24 cellular contexts compared by ENCODE assay signal in the genomic region with DNA sequence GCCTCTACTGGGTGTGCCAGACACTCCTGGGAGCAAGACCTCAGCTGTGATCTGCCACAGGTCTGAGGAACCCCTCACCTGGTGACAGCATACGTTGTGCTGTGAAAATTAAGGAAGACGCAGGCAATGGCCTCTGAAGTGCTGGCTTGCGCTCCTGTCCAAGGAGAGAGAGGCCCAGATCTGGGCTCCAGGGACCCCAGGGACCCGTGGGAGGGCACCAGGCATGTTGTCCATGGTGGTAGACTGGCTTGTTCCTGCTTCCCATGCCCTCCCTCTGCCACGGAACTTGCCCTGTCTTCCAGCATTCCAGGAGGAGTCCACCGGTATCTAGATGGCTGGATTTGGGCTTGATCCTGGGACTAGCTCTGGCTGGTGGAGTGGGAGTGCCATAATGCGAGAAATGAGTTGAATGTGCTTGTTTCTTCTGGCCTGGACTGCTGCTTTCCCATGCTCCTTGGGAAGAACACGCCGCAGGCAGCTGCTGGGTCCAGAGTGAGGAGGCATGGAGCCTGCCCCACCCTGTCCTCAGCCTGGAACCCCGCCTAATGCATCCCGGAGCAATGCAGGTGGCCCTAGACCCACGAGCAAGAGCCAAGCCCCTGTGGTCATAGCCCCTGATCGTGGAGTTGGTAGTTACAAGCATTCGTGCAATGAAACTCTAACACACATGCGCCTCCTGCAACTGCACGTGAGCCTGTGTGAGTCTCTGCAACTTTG.
DNase-seq lines count a peak whose midpoint lies in the region; ATAC-seq, FAIRE-seq and TF ChIP-seq lines count a peak whose summit lies in the region.
"Had no signal": no experiment of that assay in that cellular context is flagged by ENCODE, and none has a peak within 500 bp of the region (broad histone marks: within the 10 kb centered on the region; RNA-seq: fewer than 3 reads in every experiment).

No MANE protein-coding gene starts in this region.

- H3K4ac ChIP-seq in H1 (replicated peaks; ENCODE audit: insufficient read length, low read depth, low read length), result no peak overlapping the region

- no peak overlapping the region for H2BK120ac ChIP-seq in H1 (replicated peaks; ENCODE audit: low read depth, low read length)

- no peak overlapping the region for H3K4me2 ChIP-seq in H1 (ENCODE audit: insufficient read depth in 1 of 2, low read depth in 2 of 2, low read length in 2 of 2)
- H3K4me2 ChIP-seq: A549; BLaER1 treated with 17β-estradiol and CSF1 and Interleukin-3, amounts not matched to agents 10 nM and 100 nM had no signal

- no peak for TF ChIP-seq POLR2A in heart left ventricle (IDR thresholded peaks at IDR 0.05)
- no peak for TF ChIP-seq POLR2A in H1 (IDR thresholded peaks at IDR 0.05; ENCODE audit: control extremely low read depth in 1 of 2, low read depth in 2 of 2, low read length in 2 of 2)

- H3K9me3 ChIP-seq in right atrium auricular region (no peaks in the 10 kb centered on the region), heart left ventricle (no peaks in the 10 kb centered on the region), H1 (ENCODE audit: insufficient read depth in 2 of 2, low read depth in 1 of 2, low read length in 1 of 2) (no peaks in the 10 kb centered on the region)
- H3K9me3 ChIP-seq: A549; BLaER1 treated with 17β-estradiol and CSF1 and Interleukin-3, amounts not matched to agents 10 nM and 100 nM; SJCRH30 had no signal

- TF ChIP-seq CTCF in right atrium auricular region (IDR thresholded peaks at IDR 0.05) (no peak), heart left ventricle (IDR thresholded peaks at IDR 0.05) (no peak), H1 (IDR thresholded peaks at IDR 0.05; ENCODE audit: control extremely low read depth in 1 of 3, insufficient read depth in 1 of 3, low read depth in 1 of 3, low read length in 3 of 3) (no peak)

- POLR2A ChIA-PET in H1 (lab: Charles Lee; ENCODE audit: partially characterized antibody), result no interaction called here

- H3K4me1 ChIP-seq in right atrium auricular region (no peaks in the 10 kb centered on the region), heart left ventricle (no peaks in the 10 kb centered on the region), H1 (replicated peaks in 1 of 4; ENCODE audit: control insufficient read depth in 3 of 4, insufficient read depth in 4 of 4, low read length in 3 of 4) (no peaks in the 10 kb centered on the region; a peak in 1 of 7 replicates)
- H3K4me1 ChIP-seq: A549, SJCRH30 had no signal

- H4K8ac ChIP-seq in H1 (ENCODE audit: extremely low read depth, insufficient read depth, low read length), result no peak overlapping the region

- CTCF ChIA-PET in H1 (lab: Charles Lee; ENCODE audit: partially characterized antibody), result interaction anchor here (2.7 kb wide), 1 partner anchor 36 kb away, joined by 9 read pairs; no protein-coding TSS in a partner anchor

- no peak overlapping the region for H3K56ac ChIP-seq in H1 (replicated peaks; ENCODE audit: insufficient read length, low read depth, low read length)

- H3K4me3 ChIP-seq in right atrium auricular region (no peak overlapping the region), heart left ventricle (no peak overlapping the region), H1 (ENCODE audit: extremely low read depth in 1 of 4, insufficient read depth in 2 of 4, low read depth in 3 of 4, low read length in 4 of 4) (no peak overlapping the region)
- H3K4me3 ChIP-seq: A549; BLaER1 treated with 17β-estradiol and CSF1 and Interleukin-3, amounts not matched to agents 10 nM and 100 nM; GM12878; SJCRH30 had no signal

- DNase-seq in right atrium auricular region (ENCODE audit: low spot score) (peak; percentile 43), heart left ventricle (no peak), H1 (ENCODE audit: low read depth in 1 of 2, low spot score in 2 of 2) (no peak), posterior vena cava (ENCODE audit: low spot score) (peak; percentile 61), cerebellar cortex (ENCODE audit: low spot score) (no peak)
- no peak for DNase-seq in stimulated activated CD4-positive, alpha-beta T cell treated with anti-CD3 and anti-CD28 coated beads, Interleukin-15, amount 100 ng/mL, for 24 hours
- DNase-seq: AML-193; CD4-positive, alpha-beta T cell; GOT3; NCI-H1048; NCI-H1417; NCI-H187; NCI-H446; NCI-H524 treated with DMSO at 0.1 percent for 48 hours; NCI-H774; SJCRH30 had no signal

- H3K27me3 ChIP-seq in right atrium auricular region, result no peaks in the 10 kb centered on the region
- H3K27me3 ChIP-seq in heart left ventricle, result peaks cover 0 to 36% (median 7%) of the 10 kb centered on the region in 9 donors
- H3K27me3 ChIP-seq in H1 (replicated peaks in 1 of 4; ENCODE audit: control insufficient read depth in 3 of 4, extremely low read depth in 1 of 4, insufficient read depth in 3 of 4, low read length in 3 of 4), result no peaks in the 10 kb centered on the region
- H3K27me3 ChIP-seq: SJCRH30 had no signal

- no peak overlapping the region for H2BK12ac ChIP-seq in H1 (ENCODE audit: low read depth, low read length)

- H3K23me2 ChIP-seq in H1 (ENCODE audit: low read depth, low read length), result peaks cover 5% of the 10 kb centered on the region; the same call in 1 of the 2 replicates

- no peak overlapping the region for H3K23ac ChIP-seq in H1 (ENCODE audit: insufficient read length)

- H3K14ac ChIP-seq in H1 (ENCODE audit: insufficient read length), result no peak overlapping the region

- peaks cover 0 to 4% of the 10 kb centered on the region in 2 experiments for H4K20me1 ChIP-seq in H1 (replicated peaks in 1 of 2; ENCODE audit: control insufficient read depth in 1 of 2, insufficient read depth in 2 of 2, low read length in 2 of 2)

- H3K27ac ChIP-seq in right atrium auricular region, result no peak overlapping the region
- H3K27ac ChIP-seq in heart left ventricle, result no peak overlapping the region
- H3K27ac ChIP-seq in H1 (ENCODE audit: low read depth, low read length), result no peak overlapping the region
- H3K27ac ChIP-seq: A549; BLaER1 treated with 17β-estradiol and CSF1 and Interleukin-3, amounts not matched to agents 10 nM and 100 nM; HL-60; SJCRH30 had no signal

- H3K79me2 ChIP-seq in H1 (ENCODE audit: control insufficient read depth in 1 of 2, insufficient read depth in 2 of 2, low read length in 2 of 2), result no peaks in the 10 kb centered on the region

- H2BK5ac ChIP-seq in H1 (ENCODE audit: low read depth, low read length), result no peak overlapping the region

- FAIRE-seq in H1 (lab: Jason Lieb, UNC), result no peak
- FAIRE-seq: A549, D721Med, GM12878, RCC 7860 had no signal

- peak overlapping the region; percentile 40; the same call in 1 of the 2 replicates for H2AK5ac ChIP-seq in H1 (ENCODE audit: low read depth, low read length)

- no peak overlapping the region for H4K5ac ChIP-seq in H1 (ENCODE audit: insufficient read length, low read depth, low read length)

- H3K9ac ChIP-seq in H1 (replicated peaks in 1 of 4; ENCODE audit: extremely low read depth in 1 of 4, low read depth in 3 of 4, low read length in 3 of 4), result no peak overlapping the region
- H3K9ac ChIP-seq: BLaER1 treated with 17β-estradiol and CSF1 and Interleukin-3, amounts not matched to agents 10 nM and 100 nM had no signal

- no peak overlapping the region for H2BK15ac ChIP-seq in H1 (ENCODE audit: low read length)

- H3K18ac ChIP-seq in H1 (ENCODE audit: extremely low read depth, low read length), result 0 out of 2 replicates have a peak overlapping the region, but pooled peaks have one; percentile 60

- H2AFZ ChIP-seq in H1 (ENCODE audit: low read length), result no peak overlapping the region

- TF ChIP-seq EP300 in H1 (IDR thresholded peaks at IDR 0.05; ENCODE audit: borderline replicate concordance in 1 of 2, low read depth in 2 of 2, low read length in 2 of 2), result no peak

- no peak overlapping the region for H2BK20ac ChIP-seq in H1 (ENCODE audit: low read length)

- H4K91ac ChIP-seq in H1 (replicated peaks; ENCODE audit: insufficient read length, low read length), result no peak overlapping the region

- H3K36me3 ChIP-seq in right atrium auricular region, result no peaks in the 10 kb centered on the region
- H3K36me3 ChIP-seq in heart left ventricle, result no peaks in the 10 kb centered on the region
- no peaks in the 10 kb centered on the region for H3K36me3 ChIP-seq in H1 (ENCODE audit: control insufficient read depth in 2 of 4, insufficient read depth in 4 of 4, low read length in 3 of 4)
- H3K36me3 ChIP-seq: BLaER1 treated with 17β-estradiol and CSF1 and Interleukin-3, amounts not matched to agents 10 nM and 100 nM; SJCRH30 had no signal

- WGBS in heart left ventricle, 4 donors, result 80 to 84% (median 82%) methylated on average over 16 of the region's 16 CpGs
- 92% methylated on average over 16 of the region's 16 CpGs; no CpG with 5 or more reads in 1 of the 2 experiments for WGBS in H1 (ENCODE audit: extremely low coverage in 1 of 2, insufficient coverage in 1 of 2, insufficient read length in 1 of 2, insufficient replicate concordance in 2 of 2, low coverage in 1 of 2, low lambda C conversion rate in 2 of 2, missing lambda C conversion rate in 1 of 2), 2 experiments

- intact Hi-C loops in heart left ventricle (cut with DNase I) (no loop called here), posterior vena cava (cut with DNase I) (no loop called here)

- ATAC-seq in heart left ventricle (no peak), GM18517 (IDR thresholded peaks at IDR 0.05; ENCODE audit: unreplicated experiment) (no peak)
- ATAC-seq: A549, GM12878, SK-N-SH treated with all-trans-retinoic acid at 6 μM for 48 hours had no signal

- no peak for TF ChIP-seq RAD21 in H1 (IDR thresholded peaks at IDR 0.05 in 1 of 2, conservative IDR thresholded peaks at IDR 0.05 in 1 of 2; ENCODE audit: low read depth in 2 of 2, low read length in 2 of 2)

- H3K79me1 ChIP-seq in H1 (ENCODE audit: low read depth, low read length), result no peaks in the 10 kb centered on the region

TF ChIP-seq in H1, 55 proteins besides CTCF, POLR2A, EP300 and RAD21 (continues in another document):
- no peak for TF ChIP-seq TAF7 (optimal IDR thresholded peaks at IDR 0.05; ENCODE audit: borderline replicate concordance, low read depth, low read length)
- no peak for TF ChIP-seq SP1 (IDR thresholded peaks at IDR 0.05; ENCODE audit: low read depth, low read length)
- TF ChIP-seq KDM5A (IDR thresholded peaks at IDR 0.05; ENCODE audit: low read length), result no peak
- TF ChIP-seq SP2 (IDR thresholded peaks at IDR 0.05; ENCODE audit: low read length), result no peak
- no peak for TF ChIP-seq KDM4A (IDR thresholded peaks at IDR 0.05; ENCODE audit: low read depth, low read length, severe bottlenecking)
- TF ChIP-seq, protein P1, sequence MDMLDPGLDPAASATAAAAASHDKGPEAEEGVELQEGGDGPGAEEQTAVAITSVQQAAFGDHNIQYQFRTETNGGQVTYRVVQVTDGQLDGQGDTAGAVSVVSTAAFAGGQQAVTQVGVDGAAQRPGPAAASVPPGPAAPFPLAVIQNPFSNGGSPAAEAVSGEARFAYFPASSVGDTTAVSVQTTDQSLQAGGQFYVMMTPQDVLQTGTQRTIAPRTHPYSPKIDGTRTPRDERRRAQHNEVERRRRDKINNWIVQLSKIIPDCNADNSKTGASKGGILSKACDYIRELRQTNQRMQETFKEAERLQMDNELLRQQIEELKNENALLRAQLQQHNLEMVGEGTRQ (IDR thresholded peaks at IDR 0.05; ENCODE audit: low read length), result no peak
- TF ChIP-seq CBX5 (IDR thresholded peaks at IDR 0.05; ENCODE audit: low read depth, low read length), result no peak
- no peak for TF ChIP-seq KDM1A (IDR thresholded peaks at IDR 0.05; ENCODE audit: borderline replicate concordance, low read length)
- no peak for TF ChIP-seq NRF1 (IDR thresholded peaks at IDR 0.05; ENCODE audit: low read depth, low read length)

Comparison
In these comparisons a context has a peak if more than half of its experiments do, and no peak if none do; other contexts are left out.
1. DNase-seq: peak in right atrium auricular region (single experiment) and posterior vena cava (single experiment); none in heart left ventricle (0 of 5), H1 (0 of 2), stimulated activated CD4-positive, alpha-beta T cell treated with anti-CD3 and anti-CD28 coated beads, Interleukin-15, amount 100 ng/mL, for 24 hours (single experiment) and cerebellar cortex (single experiment).